19 cellular contexts compared by ENCODE assay signal in genomic region chr21:35039595-35040291, GRCh38. TPM values are rescaled to one million over a fixed set of nuclear protein-coding genes. Genes with fewer than 3 reads are reported as not detected.
A peak's percentile ranks its signal among the peaks of the same experiment; 100 is the strongest.
DNase-seq lines count a peak whose midpoint lies in the region; ATAC-seq, FAIRE-seq and TF ChIP-seq lines count a peak whose summit lies in the region.
"Had no signal": no experiment of that assay in that cellular context is flagged by ENCODE, and none has a peak within 500 bp of the region (broad histone marks: within the 10 kb centered on the region; RNA-seq: fewer than 3 reads in every experiment).

No MANE protein-coding gene starts in this region.

- no peak for TF ChIP-seq CTCF in activated CD8-positive, alpha-beta T cell treated with anti-CD3 and anti-CD28 coated beads for 36 hours (IDR thresholded peaks at IDR 0.05)
- TF ChIP-seq CTCF in GM12878 (IDR thresholded peaks at IDR 0.05 in 2 of 3, conservative IDR thresholded peaks at IDR 0.05 in 1 of 3; ENCODE audit: control insufficient read depth in 2 of 3, extremely low read depth in 1 of 3, insufficient read depth in 1 of 3, low read depth in 3 of 3, low read length in 3 of 3) = no peak
- no peak for TF ChIP-seq CTCF in sigmoid colon (IDR thresholded peaks at IDR 0.05)

- no peak overlapping the region for H3K9ac ChIP-seq in GM12878 (ENCODE audit: control insufficient read depth, insufficient read depth, low read length)
- H3K9ac ChIP-seq: KMS-11 had no signal

- H3K4me2 ChIP-seq in GM12878 (ENCODE audit: control insufficient read depth, insufficient read depth) = no peak overlapping the region
- H3K4me2 ChIP-seq: KMS-11, smooth muscle cell had no signal

- H3K4me3 ChIP-seq in Jurkat, Clone E6-1 (ENCODE audit: low read length) = no peak overlapping the region
- H3K4me3 ChIP-seq in GM12878 (no peak overlapping the region), sigmoid colon (no peak overlapping the region)
- H3K4me3 ChIP-seq: smooth muscle cell, upper lobe of right lung had no signal

- RAD21 ChIA-PET in GM12878 (lab: Charles Lee; ENCODE audit: unreplicated experiment) = no interaction called here

- no peaks in the 10 kb centered on the region; the same call in 2 of the 3 replicates for H3K9me3 ChIP-seq in GM12878 (replicated peaks; ENCODE audit: control insufficient read depth, insufficient read depth, low read length)
- no peaks in the 10 kb centered on the region for H3K9me3 ChIP-seq in sigmoid colon
- H3K9me3 ChIP-seq: Caco-2, upper lobe of right lung had no signal

- intact Hi-C loops in activated CD8-positive, alpha-beta T cell treated with anti-CD3 and anti-CD28 coated beads for 36 hours (cut with micrococcal nuclease) = loop anchor here (10.0 kb wide), 1 partner anchor 235 kb away; no protein-coding TSS in a partner anchor
- intact Hi-C loops in GM12878 (cut with micrococcal nuclease; ENCODE audit: unreplicated experiment) = no loop called here
- intact Hi-C loops in sigmoid colon (cut with DNase I) = loop anchor here (10.0 kb wide), 1 partner anchor 895 kb away; no protein-coding TSS in a partner anchor

- H3K4me1 Mint-ChIP-seq in activated CD8-positive, alpha-beta T cell treated with anti-CD3 and anti-CD28 coated beads for 36 hours (ENCODE audit: low read depth) = peaks cover 96% of the 10 kb centered on the region
- H3K4me1 Mint-ChIP-seq in activated CD8-positive, alpha-beta T cell treated with anti-CD3 and anti-CD28 coated beads, Interleukin-2, amount 10 ng/mL, durations not matched to agents 7 days and 5 days (ENCODE audit: low read depth) = peaks cover 92% of the 10 kb centered on the region
- peaks cover 80 to 92% of the 10 kb centered on the region in 2 donors for H3K4me1 Mint-ChIP-seq in natural killer cell treated with Interleukin-12 subunit alpha and Interleukin-12 subunit beta and Interleukin-15 and Interleukin-18, amount 100 ng/mL, for 72 hours (ENCODE audit: low read depth in 2 of 2)

- FAIRE-seq in GM12878 (lab: Jason Lieb, UNC) = peak; percentile 41

- H3K27ac ChIP-seq in GM12878 (ENCODE audit: control insufficient read depth, insufficient read depth) (no peak overlapping the region), sigmoid colon (no peak overlapping the region), substantia nigra (ENCODE audit: low read depth, low read length, poor library complexity, severe bottlenecking) (no peak overlapping the region)
- H3K27ac ChIP-seq: KMS-11, upper lobe of right lung had no signal

- BruUV-seq in GM12878 (replicated peaks; lab: Mats Ljungman, UMichigan) = no TSS peak

- H3K4me3 Mint-ChIP-seq in activated CD8-positive, alpha-beta T cell treated with anti-CD3 and anti-CD28 coated beads for 36 hours = peak overlapping the region; percentile 25
- H3K4me3 Mint-ChIP-seq in activated CD8-positive, alpha-beta T cell treated with anti-CD3 and anti-CD28 coated beads, Interleukin-2, amount 10 ng/mL, durations not matched to agents 7 days and 5 days = no peak overlapping the region
- peak overlapping the region; percentile 65 for H3K4me3 Mint-ChIP-seq in natural killer cell treated with Interleukin-12 subunit alpha and Interleukin-12 subunit beta and Interleukin-15 and Interleukin-18, amount 100 ng/mL, for 72 hours

- H3K27ac Mint-ChIP-seq in activated CD8-positive, alpha-beta T cell treated with anti-CD3 and anti-CD28 coated beads for 36 hours = peak overlapping the region; percentile 31
- no peak overlapping the region for H3K27ac Mint-ChIP-seq in activated CD8-positive, alpha-beta T cell treated with anti-CD3 and anti-CD28 coated beads, Interleukin-2, amount 10 ng/mL, durations not matched to agents 7 days and 5 days
- peak overlapping the region; percentile 95 for H3K27ac Mint-ChIP-seq in natural killer cell treated with Interleukin-12 subunit alpha and Interleukin-12 subunit beta and Interleukin-15 and Interleukin-18, amount 100 ng/mL, for 72 hours
- H3K27ac Mint-ChIP-seq: stimulated activated memory B cell treated with anti-CD40 and anti-IgM and Interleukin-4, amounts not matched to agents 10 μg/mL and 1 μg/mL and 100 μg/mL, for 72 hours had no signal

- in situ Hi-C loops in GM12878 (cut with MboI) = no loop called here

- H3K9me3 Mint-ChIP-seq in activated CD8-positive, alpha-beta T cell treated with anti-CD3 and anti-CD28 coated beads for 36 hours = no peaks in the 10 kb centered on the region
- H3K9me3 Mint-ChIP-seq in activated CD8-positive, alpha-beta T cell treated with anti-CD3 and anti-CD28 coated beads, Interleukin-2, amount 10 ng/mL, durations not matched to agents 7 days and 5 days (ENCODE audit: insufficient read depth) = no peaks in the 10 kb centered on the region
- no peaks in the 10 kb centered on the region for H3K9me3 Mint-ChIP-seq in natural killer cell treated with Interleukin-12 subunit alpha and Interleukin-12 subunit beta and Interleukin-15 and Interleukin-18, amount 100 ng/mL, for 72 hours
- H3K9me3 Mint-ChIP-seq: stimulated activated memory B cell treated with anti-CD40 and anti-IgM and Interleukin-4, amounts not matched to agents 10 μg/mL and 1 μg/mL and 100 μg/mL, for 72 hours had no signal

- TF ChIP-seq EP300 in GM12878 (IDR thresholded peaks at IDR 0.05; ENCODE audit: borderline replicate concordance in 1 of 2, control insufficient read depth in 1 of 2, low read depth in 2 of 2, low read length in 2 of 2) = no peak
- no peak for TF ChIP-seq EP300 in sigmoid colon (IDR thresholded peaks at IDR 0.05)

- ATAC-seq in activated CD8-positive, alpha-beta T cell treated with anti-CD3 and anti-CD28 coated beads for 36 hours = peak; percentile 4
- ATAC-seq in activated CD8-positive, alpha-beta T cell treated with anti-CD3 and anti-CD28 coated beads, Interleukin-2, amount 10 ng/mL, durations not matched to agents 7 days and 5 days = no peak
- ATAC-seq in GM12878 = no peak
- no peak for ATAC-seq in natural killer cell treated with Interleukin-12 subunit alpha and Interleukin-12 subunit beta and Interleukin-15 and Interleukin-18, amount 100 ng/mL, for 72 hours
- ATAC-seq in HG02623 (IDR thresholded peaks at IDR 0.05; ENCODE audit: unreplicated experiment) = no peak
- ATAC-seq: Right ventricle myocardium inferior; stimulated activated memory B cell treated with anti-CD40 and anti-IgM and Interleukin-4, amounts not matched to agents 10 μg/mL and 1 μg/mL and 100 μg/mL, for 72 hours; upper lobe of right lung had no signal

- H4K20me1 ChIP-seq in GM12878 (ENCODE audit: control insufficient read depth, insufficient read depth) = no peaks in the 10 kb centered on the region

- peaks cover 22% of the 10 kb centered on the region for H3K36me3 Mint-ChIP-seq in activated CD8-positive, alpha-beta T cell treated with anti-CD3 and anti-CD28 coated beads for 36 hours (ENCODE audit: low read depth)
- peaks cover 15% of the 10 kb centered on the region for H3K36me3 Mint-ChIP-seq in activated CD8-positive, alpha-beta T cell treated with anti-CD3 and anti-CD28 coated beads, Interleukin-2, amount 10 ng/mL, durations not matched to agents 7 days and 5 days (ENCODE audit: low read depth)
- no peaks in the 10 kb centered on the region for H3K36me3 Mint-ChIP-seq in natural killer cell treated with Interleukin-12 subunit alpha and Interleukin-12 subunit beta and Interleukin-15 and Interleukin-18, amount 100 ng/mL, for 72 hours

- no peak for TF ChIP-seq RAD21 in GM12878 (IDR thresholded peaks at IDR 0.05; ENCODE audit: insufficient read depth, low read depth, low read length)

- H3K27me3 ChIP-seq in GM12878 (replicated peaks in 1 of 2; ENCODE audit: control insufficient read depth in 2 of 2, insufficient read depth in 2 of 2, low read length in 1 of 2) (peaks cover 0 to 1% of the 10 kb centered on the region in 2 experiments; a peak in 2 of 4 replicates), sigmoid colon (no peaks in the 10 kb centered on the region)
- H3K27me3 ChIP-seq: upper lobe of right lung had no signal

- no peak overlapping the region for H2AFZ ChIP-seq in GM12878 (ENCODE audit: control insufficient read depth, low read depth, low read length)

- 45% methylated on average over 3 of the region's 3 CpGs for WGBS in GM12878 (ENCODE audit: insufficient coverage, insufficient replicate concordance, low lambda C conversion rate, missing lambda C conversion rate)
- WGBS in sigmoid colon, 2 donors = 12 to 40% methylated on average over 3 of the region's 3 CpGs

- H3K79me2 ChIP-seq in GM12878 (ENCODE audit: control insufficient read depth, insufficient read depth, low read length) = no peaks in the 10 kb centered on the region

- SMC1A ChIA-PET in GM12878 (lab: Charles Lee; ENCODE audit: uncharacterized antibody, unreplicated experiment) = interaction anchor here (0.7 kb wide), 1 partner anchor 212 kb away, joined by 3 read pairs; no protein-coding TSS in a partner anchor

- DNase-seq in activated CD8-positive, alpha-beta T cell treated with anti-CD3 and anti-CD28 coated beads for 36 hours = no peak
- DNase-seq in activated CD8-positive, alpha-beta T cell treated with anti-CD3 and anti-CD28 coated beads, Interleukin-2, amount 10 ng/mL, durations not matched to agents 7 days and 5 days = no peak
- DNase-seq in Jurkat, Clone E6-1 (ENCODE audit: low read depth, low spot score) = peak; percentile 93
- no peak for DNase-seq in GM12878 (ENCODE audit: low read depth, low spot score)
- no peak for DNase-seq in natural killer cell treated with Interleukin-12 subunit alpha and Interleukin-12 subunit beta and Interleukin-15 and Interleukin-18, amount 100 ng/mL, for 72 hours (ENCODE audit: low spot score)
- DNase-seq in sigmoid colon = no peak
- no peak for DNase-seq in substantia nigra (lab: John Stamatoyannopoulos, UW)
- DNase-seq: amygdala; GDM1; NCI-H1436; NCI-H226; NK-92 treated with Interleukin-12 subunit alpha and Interleukin-12 subunit beta, amount 100 ng/mL, for 24 hours; upper lobe of right lung had no signal

- no peaks in the 10 kb centered on the region for H3K27me3 Mint-ChIP-seq in activated CD8-positive, alpha-beta T cell treated with anti-CD3 and anti-CD28 coated beads for 36 hours
- peaks cover 11% of the 10 kb centered on the region for H3K27me3 Mint-ChIP-seq in activated CD8-positive, alpha-beta T cell treated with anti-CD3 and anti-CD28 coated beads, Interleukin-2, amount 10 ng/mL, durations not matched to agents 7 days and 5 days (ENCODE audit: low read depth)
- H3K27me3 Mint-ChIP-seq in natural killer cell treated with Interleukin-12 subunit alpha and Interleukin-12 subunit beta and Interleukin-15 and Interleukin-18, amount 100 ng/mL, for 72 hours = no peaks in the 10 kb centered on the region
- H3K27me3 Mint-ChIP-seq: stimulated activated memory B cell treated with anti-CD40 and anti-IgM and Interleukin-4, amounts not matched to agents 10 μg/mL and 1 μg/mL and 100 μg/mL, for 72 hours had no signal

- H3K36me3 ChIP-seq in GM12878 (ENCODE audit: control insufficient read depth in 2 of 2, insufficient read depth in 2 of 2, low read length in 1 of 2) = no peaks in the 10 kb centered on the region
- no peaks in the 10 kb centered on the region for H3K36me3 ChIP-seq in sigmoid colon
- H3K36me3 ChIP-seq: upper lobe of right lung had no signal

- no peak for TF ChIP-seq POLR2A in GM12878 (IDR thresholded peaks at IDR 0.05; ENCODE audit: low read depth, low read length)
- no peak for TF ChIP-seq POLR2A in sigmoid colon (IDR thresholded peaks at IDR 0.05)

- POLR2A ChIA-PET in activated CD8-positive, alpha-beta T cell treated with anti-CD3 and anti-CD28 coated beads for 36 hours (lab: Charles Lee) = interaction anchor here (0.9 to 2.9 kb wide), 10 partner anchors 8 to 151 kb away, joined by 3 to 26 read pairs (median 4); no protein-coding TSS in a partner anchor
- POLR2A ChIA-PET in activated CD8-positive, alpha-beta T cell treated with anti-CD3 and anti-CD28 coated beads, Interleukin-2, amount 10 ng/mL, durations not matched to agents 7 days and 5 days (lab: Charles Lee) = no interaction called here
- POLR2A ChIA-PET in GM12878 (lab: Charles Lee) = no interaction called here

- CTCF ChIA-PET in activated CD8-positive, alpha-beta T cell treated with anti-CD3 and anti-CD28 coated beads for 36 hours (lab: Charles Lee) = interaction anchor here (0.7 to 1.6 kb wide), 8 partner anchors 9 to 362 kb away, joined by 3 to 6 read pairs (median 4); no protein-coding TSS in a partner anchor
- CTCF ChIA-PET in activated CD8-positive, alpha-beta T cell treated with anti-CD3 and anti-CD28 coated beads, Interleukin-2, amount 10 ng/mL, durations not matched to agents 7 days and 5 days (lab: Charles Lee) = interaction anchor here (0.9 to 1.6 kb wide), 3 partner anchors 11 to 151 kb away, joined by 3 to 5 read pairs (median 4); no protein-coding TSS in a partner anchor
- CTCF ChIA-PET in GM12878 (lab: Yijun Ruan, JAX) = no interaction called here

- H3K4me1 ChIP-seq in GM12878 (ENCODE audit: control insufficient read depth, insufficient read depth, low read length) = peaks cover 49% of the 10 kb centered on the region
- no peaks in the 10 kb centered on the region for H3K4me1 ChIP-seq in sigmoid colon

RNA-seq across cellular contexts. Expression of gene RUNX1, which starts 9.4 kb away (rescaled TPM):
- 10 to 100 TPM; 18.7 to 19.0 TPM for total RNA-seq in activated CD8-positive, alpha-beta T cell treated with anti-CD3 and anti-CD28 coated beads for 36 hours
- total RNA-seq in activated CD8-positive, alpha-beta T cell treated with anti-CD3 and anti-CD28 coated beads, Interleukin-2, amount 10 ng/mL, durations not matched to agents 7 days and 5 days = 10 to 100 TPM; 10.4 to 10.6 TPM
- polyA plus RNA-seq in Jurkat, Clone E6-1 (2012; ENCODE audit: insufficient read depth, insufficient read length) = 63.9 TPM
- total RNA-seq in GM12878 (2013; cell fraction: nucleolus; rRNA removed) = 8.4 and 9.3 TPM in 2 replicates
- total RNA-seq in GM12878 (2014; rRNA removed) (5.3 and 5.6 TPM in 2 replicates), GM12878 (2014; rRNA removed; fragmentation: Illumina TruSeq; extraction: Trizol) (3.8 and 3.9 TPM in 2 replicates), GM12878 (2021) (13.3 and 15.2 TPM in 2 replicates), sigmoid colon (10 to 100 TPM in 1 of 4 donors, 1 to 10 TPM in 3; 5.7 to 23.3 (median 8.4) TPM)
- 3.5 TPM for polyA plus RNA-seq in GM12878 (2011; ENCODE audit: low read depth)
- polyA plus RNA-seq in GM12878 (2011; rRNA removed) (0.55 and 0.98 TPM in 2 replicates), GM12878 (2014; fragmentation: Illumina TruSeq; extraction: Trizol) (6.2 and 7.6 TPM in 2 replicates), GM12878 (2014; fragmentation: Nextera tagmentation; extraction: Ambion mirVana) (1 to 10 TPM in 1 of 2 experiments, under 1 TPM in 1; 0.90 to 1.4 TPM), GM12878 (2014; rRNA removed) (6.1 and 7.1 TPM in 2 replicates), GM12878 (2016; fragmentation: Nextera tagmentation; extraction: Ambion mirVana) (1 to 10 TPM; 3.3 to 4.3 TPM), sigmoid colon (10 to 100 TPM in 1 of 3 donors, 1 to 10 TPM in 2; 2.8 to 11.9 (median 4.2) TPM)
- polyA plus RNA-seq in GM12878 (2011; cell fraction: cytosol; rRNA removed) = 0.42 and 0.67 TPM in 2 replicates
- polyA plus RNA-seq in GM12878 (2011; cell fraction: nucleus; rRNA removed) = 1.9 and 2.6 TPM in 2 replicates
- polyA plus RNA-seq in GM12878 (2012) = 6.0 and 6.7 TPM in 2 replicates
- 1.2 and 1.7 TPM in 2 replicates for polyA minus RNA-seq in GM12878 (2011; rRNA and poly(A)+ RNA removed)
- 0.53 and 1.1 TPM in 2 replicates for polyA minus RNA-seq in GM12878 (2011; cell fraction: cytosol; rRNA and poly(A)+ RNA removed)
- 3.4 and 6.2 TPM in 2 replicates for polyA minus RNA-seq in GM12878 (2011; cell fraction: nucleus; rRNA and poly(A)+ RNA removed)
- 100 to 1,000 TPM in 1 of 2 donors, 10 to 100 TPM in 1; 67.8 to 121 TPM for total RNA-seq in natural killer cell treated with Interleukin-12 subunit alpha and Interleukin-12 subunit beta and Interleukin-15 and Interleukin-18, amount 100 ng/mL, for 72 hours
